ENCODE assay signal across 15 cellular contexts in the genomic region with DNA sequence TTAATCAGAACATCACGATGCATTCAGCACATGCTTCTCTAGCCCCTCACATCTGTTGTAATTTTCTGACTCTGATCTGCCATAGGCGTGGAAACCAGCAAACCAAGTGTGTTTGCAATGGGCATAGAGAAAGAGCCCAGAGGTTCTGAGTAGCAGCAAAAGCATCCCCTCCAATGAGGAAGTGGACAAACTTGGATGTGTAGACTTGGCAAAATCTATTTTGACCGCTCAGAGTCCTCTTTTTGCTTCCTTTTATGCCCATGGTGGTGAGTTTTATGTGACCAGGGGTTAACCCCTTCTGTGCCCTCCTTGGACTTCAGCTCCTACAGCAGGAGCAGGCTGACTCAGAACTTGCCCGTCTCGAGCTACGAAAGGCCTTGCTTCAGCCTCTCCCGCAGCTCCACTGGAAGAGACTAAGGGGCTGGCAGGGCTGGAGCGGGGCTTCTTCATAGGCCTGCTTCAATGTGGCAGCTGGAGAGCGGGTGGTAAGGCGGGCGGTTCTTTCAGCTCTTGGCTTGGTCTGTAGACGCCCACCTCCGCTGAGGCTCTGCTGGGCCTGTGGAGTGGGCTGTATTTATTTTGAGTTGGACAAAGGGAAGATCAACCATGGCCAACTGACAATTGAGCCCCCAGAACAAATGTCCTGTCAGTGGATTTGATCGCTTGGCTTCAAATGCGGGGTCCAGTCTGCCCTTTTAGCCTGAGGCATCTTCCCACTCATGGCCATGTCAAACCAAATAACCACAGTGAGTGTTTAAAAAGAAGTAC.
"Had no signal": no experiment of that assay in that cellular context is flagged by ENCODE, and none has a peak within 500 bp of the region (broad histone marks: within the 10 kb centered on the region; RNA-seq: fewer than 3 reads in every experiment).

No MANE protein-coding gene starts in this region.

- ATAC-seq: effector memory CD8-positive, alpha-beta T cell; stimulated activated effector memory CD8-positive, alpha-beta T cell treated with anti-CD3 and anti-CD28 coated beads, Interleukin-12 subunit alpha, Interleukin-12 subunit beta, amount 100 ng/mL, for 72 hours had no signal

- H3K4me3 ChIP-seq: coronary artery, pancreas, tibial artery, vagina had no signal

- H3K27ac ChIP-seq: coronary artery, epithelial cell of prostate, pancreas, tibial artery, vagina had no signal

- H3K27me3 ChIP-seq: pancreas, tibial artery, vagina had no signal

- FAIRE-seq: keratinocyte, pancreas, TTC549 had no signal

- H3K9me3 ChIP-seq: pancreas, tibial artery, vagina had no signal

- H3K36me3 ChIP-seq: pancreas, tibial artery, vagina had no signal

- H3K9me3 Mint-ChIP-seq: activated B cell treated with CpG ODN at 0.5 μM for 24 hours; activated CD4-positive, alpha-beta T cell treated with anti-CD3 and anti-CD28 coated beads, Interleukin-2, amount 10 ng/mL, durations not matched to agents 24 days and 14 days; activated naive CD4-positive, alpha-beta T cell treated with anti-CD3 and anti-CD28 coated beads for 36 hours; activated T-helper 1 cell treated with anti-CD3 and anti-CD28 coated beads, Interleukin-12 subunit alpha, Interleukin-12 subunit beta, Interleukin-2, Interleukin-4 antibody, amounts not matched to agents 30 ng/mL and 10 ng/mL and 1 ng/mL, durations not matched to agents 14 hours and 24 hours and 36 hours; effector memory CD8-positive, alpha-beta T cell; neural crest cell; stimulated activated effector memory CD8-positive, alpha-beta T cell treated with anti-CD3 and anti-CD28 coated beads, Interleukin-12 subunit alpha, Interleukin-12 subunit beta, amount 100 ng/mL, for 72 hours had no signal

- H3K4me3 Mint-ChIP-seq: activated B cell treated with CpG ODN at 0.5 μM for 24 hours; activated CD4-positive, alpha-beta T cell treated with anti-CD3 and anti-CD28 coated beads, Interleukin-2, amount 10 ng/mL, durations not matched to agents 24 days and 14 days; activated naive CD4-positive, alpha-beta T cell treated with anti-CD3 and anti-CD28 coated beads for 36 hours; activated T-helper 1 cell treated with anti-CD3 and anti-CD28 coated beads, Interleukin-12 subunit alpha, Interleukin-12 subunit beta, Interleukin-2, Interleukin-4 antibody, amounts not matched to agents 30 ng/mL and 10 ng/mL and 1 ng/mL, durations not matched to agents 14 hours and 24 hours and 36 hours; effector memory CD8-positive, alpha-beta T cell; stimulated activated effector memory CD8-positive, alpha-beta T cell treated with anti-CD3 and anti-CD28 coated beads, Interleukin-12 subunit alpha, Interleukin-12 subunit beta, amount 100 ng/mL, for 72 hours had no signal

- H3K27ac Mint-ChIP-seq: activated B cell treated with CpG ODN at 0.5 μM for 24 hours; activated CD4-positive, alpha-beta T cell treated with anti-CD3 and anti-CD28 coated beads, Interleukin-2, amount 10 ng/mL, durations not matched to agents 24 days and 14 days; activated naive CD4-positive, alpha-beta T cell treated with anti-CD3 and anti-CD28 coated beads for 36 hours; activated T-helper 1 cell treated with anti-CD3 and anti-CD28 coated beads, Interleukin-12 subunit alpha, Interleukin-12 subunit beta, Interleukin-2, Interleukin-4 antibody, amounts not matched to agents 30 ng/mL and 10 ng/mL and 1 ng/mL, durations not matched to agents 14 hours and 24 hours and 36 hours; effector memory CD8-positive, alpha-beta T cell; stimulated activated effector memory CD8-positive, alpha-beta T cell treated with anti-CD3 and anti-CD28 coated beads, Interleukin-12 subunit alpha, Interleukin-12 subunit beta, amount 100 ng/mL, for 72 hours had no signal

- DNase-seq: activated B cell treated with CpG ODN at 0.5 μM for 24 hours; activated CD4-positive, alpha-beta T cell treated with anti-CD3 and anti-CD28 coated beads, Interleukin-2, amount 10 ng/mL, durations not matched to agents 24 days and 14 days; activated naive CD4-positive, alpha-beta T cell treated with anti-CD3 and anti-CD28 coated beads for 36 hours; central memory CD4-positive, alpha-beta T cell; effector memory CD8-positive, alpha-beta T cell; pancreas; tibial artery had no signal
